In the genomic region with DNA sequence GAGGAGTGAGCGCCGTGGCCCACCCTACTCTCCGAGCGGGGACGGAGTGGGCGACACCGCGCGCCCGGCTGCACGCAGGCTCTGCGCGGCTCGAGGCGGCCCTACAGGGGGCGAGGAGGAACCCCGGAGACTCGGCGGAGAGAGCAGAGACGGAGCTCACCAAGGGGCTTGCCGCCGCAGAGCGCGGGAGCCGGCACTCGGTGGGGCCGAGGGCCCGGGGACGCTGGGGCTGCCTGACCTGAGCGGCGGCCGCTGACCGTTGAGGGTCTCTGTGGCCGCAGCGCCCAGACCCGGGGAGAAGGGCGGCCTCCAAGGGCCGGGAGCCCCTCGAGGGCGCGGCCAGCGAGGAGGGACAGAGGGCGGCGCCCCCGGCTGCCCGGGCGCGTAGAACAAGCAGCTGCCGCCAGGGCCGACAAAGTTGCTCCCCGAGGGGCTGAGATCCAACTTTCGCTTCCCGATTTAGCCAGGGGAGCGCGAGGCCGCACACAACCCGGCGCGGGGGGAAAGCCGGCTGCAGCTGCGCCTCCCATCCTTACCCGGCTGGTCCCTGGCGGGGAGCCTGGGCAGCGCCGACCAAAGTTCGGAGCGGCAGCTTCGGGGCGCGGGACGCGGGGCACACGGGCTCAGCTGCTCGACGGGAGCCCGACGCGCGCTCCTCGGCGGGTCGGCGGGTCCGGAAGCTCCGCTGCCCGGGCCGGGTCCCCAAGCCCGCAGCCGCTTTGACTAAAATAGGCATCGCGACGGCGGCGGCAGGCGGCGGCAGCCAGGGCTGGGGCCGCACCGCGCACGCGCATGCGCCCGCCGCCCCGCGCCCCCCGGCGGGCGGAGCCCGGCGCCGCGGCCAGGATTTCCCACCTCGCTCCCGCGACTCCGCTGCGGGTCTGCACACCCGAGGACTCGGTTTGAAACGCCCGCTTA, we compare ENCODE assay signal across 7 cellular contexts. TPM values are rescaled to one million over a fixed set of nuclear protein-coding genes. Genes with fewer than 3 reads are reported as not detected.
A peak's percentile ranks its signal among the peaks of the same experiment; 100 is the strongest.
DNase-seq lines count a peak whose midpoint lies in the region; ATAC-seq and TF ChIP-seq lines count a peak whose summit lies in the region.

No MANE protein-coding gene starts in this region.

- WGBS in mesodermal cell (ENCODE audit: insufficient coverage in 2 of 2), 2 experiments: 0 to 1% methylated on average over 72 to 96 of the region's 122 CpGs

- H3K27ac ChIP-seq in mesodermal cell (ENCODE audit: low read depth, low read length, severe bottlenecking): no peak overlapping the region

- peak; percentile 64 for ATAC-seq in GM21619 (IDR thresholded peaks at IDR 0.05; ENCODE audit: unreplicated experiment)

- in situ Hi-C loops in KBM-7 (cut with MboI; ENCODE audit: low pct_unique_long_range_greater_than_20kb, low sequenced_read_pairs): no loop called here

- CTCF ChIA-PET in GM10248 (lab: Yijun Ruan, JAX): no interaction called here

- no peaks in the 10 kb centered on the region for H3K9me3 ChIP-seq in mesodermal cell (ENCODE audit: control insufficient read depth, low read length)

- no peaks in the 10 kb centered on the region for H3K4me1 ChIP-seq in mesodermal cell (ENCODE audit: control insufficient read depth, insufficient read depth, low read length, poor library complexity, severe bottlenecking)

- POLR2A ChIA-PET in GM10248 (lab: Yijun Ruan, JAX): no interaction called here

- TF ChIP-seq CTCF in GM10248 (IDR thresholded peaks at IDR 0.05; ENCODE audit: control extremely low read depth, extremely low read depth, low read depth, missing control alignments) (no peak), epithelial cell of esophagus (IDR thresholded peaks at IDR 0.05; ENCODE audit: insufficient read depth, low read depth, low read length, missing control alignments) (no peak)

- H3K4me3 ChIP-seq in epithelial cell of esophagus (ENCODE audit: low read length) (peak overlapping the region; percentile 66), mesodermal cell (ENCODE audit: extremely low read depth, insufficient read depth, low read length, poor library complexity, severe bottlenecking) (peak overlapping the region; percentile 74)

- DNase-seq in GM10248 (ENCODE audit: extremely low spot score): peak; percentile 61
- DNase-seq in KBM-7: peak; percentile 66
- DNase-seq in activated CD4-positive, CD25-positive, alpha-beta regulatory T cell treated with anti-CD3 and anti-CD28 coated beads, Interleukin-2, amount 50 U/mL, for 72 hours: peak; percentile 34
- peak; percentile 42 for DNase-seq in epithelial cell of esophagus (ENCODE audit: low read depth)
- peak; percentile 42 for DNase-seq in superior temporal gyrus (ENCODE audit: extremely low spot score)

- peaks cover 6% of the 10 kb centered on the region for H3K36me3 ChIP-seq in mesodermal cell (ENCODE audit: control insufficient read depth, insufficient read depth, low read length)

RNA-seq across cellular contexts. Expression of a gene that starts 43.1 kb away (rescaled TPM):
- polyA plus RNA-seq in mesodermal cell (2013, experiment 1 of 2): 4.8 TPM
- 4.8 TPM for polyA plus RNA-seq in mesodermal cell (2013, experiment 2 of 2)
